8 cellular contexts compared by ENCODE assay signal in genomic region chr1:206864939-206865671, GRCh38. TPM values are rescaled to one million over a fixed set of nuclear protein-coding genes. Genes with fewer than 3 reads are reported as not detected.
DNase-seq lines count a peak whose midpoint lies in the region; ATAC-seq and TF ChIP-seq lines count a peak whose summit lies in the region.

IL20 (plus strand) TSS chr1:206865623; CDS start chr1:206865853, 230 bp downstream.

- ATAC-seq in GM23338: peak; percentile 98
- peak; percentile 97 for ATAC-seq in naive thymus-derived CD4-positive, alpha-beta T cell
- ATAC-seq in stimulated activated memory B cell treated with anti-CD40 and anti-IgM and Interleukin-4, amounts not matched to agents 10 μg/mL and 1 μg/mL and 100 μg/mL, for 72 hours: peak; percentile 76
- ATAC-seq in GM18502 (IDR thresholded peaks at IDR 0.05; ENCODE audit: poor library complexity, unreplicated experiment): no peak

- H3K4me3 ChIP-seq in GM23338: no peak within 1 kb of the TSS
- H3K4me3 ChIP-seq in naive thymus-derived CD4-positive, alpha-beta T cell (ENCODE audit: low read length): no peak within 1 kb of the TSS

- no peaks in the 10 kb centered on the region; the same call in 1 of the 2 replicates for H3K9me2 ChIP-seq in GM23338 (ENCODE audit: insufficient read depth)

- intact Hi-C loops in naive thymus-derived CD4-positive, alpha-beta T cell (cut with micrococcal nuclease): loop anchor here (1.0 kb wide), 6 partner anchors 40 to 117 kb away; no protein-coding TSS in a partner anchor

- no peaks in the 10 kb centered on the region for H3K36me3 Mint-ChIP-seq in GM23338 (ENCODE audit: low read depth)
- H3K36me3 Mint-ChIP-seq in naive thymus-derived CD4-positive, alpha-beta T cell: peaks cover 0 to 3% (median 0%) of the 10 kb centered on the region in 5 donors
- no peaks in the 10 kb centered on the region for H3K36me3 Mint-ChIP-seq in stimulated activated memory B cell treated with anti-CD40 and anti-IgM and Interleukin-4, amounts not matched to agents 10 μg/mL and 1 μg/mL and 100 μg/mL, for 72 hours

- H3K27me3 Mint-ChIP-seq in GM23338 (ENCODE audit: insufficient read depth, low read depth, poor library complexity): peaks cover 5% of the 10 kb centered on the region
- peaks cover 0 to 56% (median 0%) of the 10 kb centered on the region in 5 donors for H3K27me3 Mint-ChIP-seq in naive thymus-derived CD4-positive, alpha-beta T cell
- peaks cover 19% of the 10 kb centered on the region for H3K27me3 Mint-ChIP-seq in stimulated activated memory B cell treated with anti-CD40 and anti-IgM and Interleukin-4, amounts not matched to agents 10 μg/mL and 1 μg/mL and 100 μg/mL, for 72 hours

- no peaks in the 10 kb centered on the region for H3K4me1 ChIP-seq in GM23338 (ENCODE audit: insufficient read depth)
- no peaks in the 10 kb centered on the region for H3K4me1 ChIP-seq in naive thymus-derived CD4-positive, alpha-beta T cell (ENCODE audit: control insufficient read depth in 2 of 2, insufficient read depth in 2 of 2, low read length in 2 of 2)

- no peaks in the 10 kb centered on the region for H3F3A ChIP-seq in GM23338 (replicated peaks; ENCODE audit: low read depth)

- H3K4me3 Mint-ChIP-seq in GM23338: no peak within 1 kb of the TSS
- peak within 1 kb of the TSS in 2 of 10 donors; percentile 3 to 5 for H3K4me3 Mint-ChIP-seq in naive thymus-derived CD4-positive, alpha-beta T cell
- no peak within 1 kb of the TSS for H3K4me3 Mint-ChIP-seq in stimulated activated memory B cell treated with anti-CD40 and anti-IgM and Interleukin-4, amounts not matched to agents 10 μg/mL and 1 μg/mL and 100 μg/mL, for 72 hours

- no peaks in the 10 kb centered on the region for H3K4me1 Mint-ChIP-seq in GM23338
- peaks cover 3 to 16% (median 8%) of the 10 kb centered on the region in 7 donors for H3K4me1 Mint-ChIP-seq in naive thymus-derived CD4-positive, alpha-beta T cell
- peaks cover 9% of the 10 kb centered on the region for H3K4me1 Mint-ChIP-seq in stimulated activated memory B cell treated with anti-CD40 and anti-IgM and Interleukin-4, amounts not matched to agents 10 μg/mL and 1 μg/mL and 100 μg/mL, for 72 hours

- CTCF ChIA-PET in naive thymus-derived CD4-positive, alpha-beta T cell (lab: Charles Lee): interaction anchor here (0.9 to 6.4 kb wide), 14 partner anchors 10 to 130 kb away, joined by 3 to 50 read pairs (median 4); no protein-coding TSS in a partner anchor

- no peak within 1 kb of the TSS for H3K27ac Mint-ChIP-seq in GM23338
- H3K27ac Mint-ChIP-seq in naive thymus-derived CD4-positive, alpha-beta T cell: peak within 1 kb of the TSS in 6 of 9 donors; percentile 7 to 53 (median 28)
- no peak within 1 kb of the TSS for H3K27ac Mint-ChIP-seq in stimulated activated memory B cell treated with anti-CD40 and anti-IgM and Interleukin-4, amounts not matched to agents 10 μg/mL and 1 μg/mL and 100 μg/mL, for 72 hours

- H3K79me2 ChIP-seq in GM23338 (replicated peaks; ENCODE audit: insufficient read depth): no peaks in the 10 kb centered on the region

- peak; percentile 69 for DNase-seq in AG09319 (ENCODE audit: extremely low read depth, low read depth)
- peak; percentile 91 for DNase-seq in GM23338 (ENCODE audit: low spot score)
- peak; percentile 5 for DNase-seq in NCI-H774 (lab: John Stamatoyannopoulos, UW)
- DNase-seq in activated CD8-positive, alpha-beta memory T cell treated with anti-CD3 and anti-CD28 coated beads for 48 hours (ENCODE audit: low read depth in 2 of 3, low spot score in 2 of 3): peak; percentile 43 to 95 (median 91)
- peak; percentile 66 for DNase-seq in epithelial cell of prostate (ENCODE audit: low read depth, low spot score)
- peak; percentile 71 to 92 (median 84) for DNase-seq in naive thymus-derived CD4-positive, alpha-beta T cell

- H3K27me3 ChIP-seq in GM23338 (ENCODE audit: insufficient read depth): no peaks in the 10 kb centered on the region
- no peaks in the 10 kb centered on the region for H3K27me3 ChIP-seq in naive thymus-derived CD4-positive, alpha-beta T cell (ENCODE audit: control insufficient read depth in 2 of 2, insufficient read depth in 2 of 2, low read length in 2 of 2)

- no peak within 1 kb of the TSS for H3K4me2 ChIP-seq in GM23338

- POLR2A ChIA-PET in naive thymus-derived CD4-positive, alpha-beta T cell (lab: Charles Lee): interaction anchor here (0.7 to 2.6 kb wide), 8 partner anchors 25 to 128 kb away, joined by 3 to 10 read pairs (median 4); no protein-coding TSS in a partner anchor

- no peaks in the 10 kb centered on the region for H3K9me3 ChIP-seq in naive thymus-derived CD4-positive, alpha-beta T cell (ENCODE audit: control insufficient read depth in 2 of 3, low read length in 3 of 3)

- no peaks in the 10 kb centered on the region for H3K36me3 ChIP-seq in GM23338 (ENCODE audit: insufficient read depth)
- no peaks in the 10 kb centered on the region for H3K36me3 ChIP-seq in naive thymus-derived CD4-positive, alpha-beta T cell (ENCODE audit: control insufficient read depth in 2 of 3, insufficient read depth in 3 of 3, low read length in 3 of 3)

- H4K20me1 ChIP-seq in GM23338 (replicated peaks; ENCODE audit: insufficient read depth): no peaks in the 10 kb centered on the region

- no peaks in the 10 kb centered on the region for H3K9me3 Mint-ChIP-seq in GM23338
- no peaks in the 10 kb centered on the region for H3K9me3 Mint-ChIP-seq in naive thymus-derived CD4-positive, alpha-beta T cell
- no peaks in the 10 kb centered on the region for H3K9me3 Mint-ChIP-seq in stimulated activated memory B cell treated with anti-CD40 and anti-IgM and Interleukin-4, amounts not matched to agents 10 μg/mL and 1 μg/mL and 100 μg/mL, for 72 hours

- peak; percentile 99 for TF ChIP-seq CTCF in AG09319 (IDR thresholded peaks at IDR 0.05; ENCODE audit: low read depth, low read length)
- TF ChIP-seq CTCF in GM23338 (conservative IDR thresholded peaks at IDR 0.05; ENCODE audit: low read depth in 2 of 2): peak; percentile 91 to 98

- no peak within 1 kb of the TSS for H2AFZ ChIP-seq in GM23338

- no peak within 1 kb of the TSS for H3K27ac ChIP-seq in GM23338 (ENCODE audit: low read depth)
- peak within 1 kb of the TSS; percentile 34 for H3K27ac ChIP-seq in epithelial cell of prostate
- no peak within 1 kb of the TSS for H3K27ac ChIP-seq in naive thymus-derived CD4-positive, alpha-beta T cell (ENCODE audit: low read depth, low read length)

TF ChIP-seq in GM23338, 12 proteins besides CTCF, POLR2A, EP300 and RAD21 (continues in another document):
- TF ChIP-seq POLR2AphosphoS5 (IDR thresholded peaks at IDR 0.05; ENCODE audit: low read depth): no peak
- no peak for TF ChIP-seq NANOG (IDR thresholded peaks at IDR 0.05; ENCODE audit: borderline replicate concordance)
- TF ChIP-seq JUNB (IDR thresholded peaks at IDR 0.05; ENCODE audit: unreplicated experiment): no peak
- TF ChIP-seq STAT1 (IDR thresholded peaks at IDR 0.05; ENCODE audit: unreplicated experiment): no peak
- no peak for TF ChIP-seq ZNF114 (CRISPR knock-in tag; IDR thresholded peaks at IDR 0.05)

RNA-seq across cellular contexts. Expression of gene IL20, which starts in this region (rescaled TPM):
- total RNA-seq in GM23338 (2014; rRNA removed; shearing (Covaris generic)): not detected in 2 replicates
- polyA plus RNA-seq in GM23338 (2016; fragmentation: Nextera tagmentation; extraction: Ambion mirVana): not detected in 2 replicates
- total RNA-seq in naive thymus-derived CD4-positive, alpha-beta T cell: not detected
- polyA plus RNA-seq in naive thymus-derived CD4-positive, alpha-beta T cell: not detected

Comparison
In these comparisons a context has a peak if more than half of its experiments do, and no peak if none do; other contexts are left out.
1. Peak in DNase-seq and ATAC-seq in GM23338; RNA of the gene not detected or under 1 TPM.
2. Peak in DNase-seq and ATAC-seq in naive thymus-derived CD4-positive, alpha-beta T cell; RNA of the gene not detected or under 1 TPM.
3. DNase-seq: peak in every context shown above with its lines; median percentile 91 in GM23338; 91 in activated CD8-positive, alpha-beta memory T cell treated with anti-CD3 and anti-CD28 coated beads for 48 hours; 84 in naive thymus-derived CD4-positive, alpha-beta T cell; 69 in AG09319; 66 in epithelial cell of prostate; 5 in NCI-H774.
4. H3K27ac Mint-ChIP-seq: peak in naive thymus-derived CD4-positive, alpha-beta T cell (6 of 9); none in GM23338 (single experiment) and stimulated activated memory B cell treated with anti-CD40 and anti-IgM and Interleukin-4, amounts not matched to agents 10 μg/mL and 1 μg/mL and 100 μg/mL, for 72 hours (single experiment).